ENCODE assay signal across 1 cellular context in the genomic region with DNA sequence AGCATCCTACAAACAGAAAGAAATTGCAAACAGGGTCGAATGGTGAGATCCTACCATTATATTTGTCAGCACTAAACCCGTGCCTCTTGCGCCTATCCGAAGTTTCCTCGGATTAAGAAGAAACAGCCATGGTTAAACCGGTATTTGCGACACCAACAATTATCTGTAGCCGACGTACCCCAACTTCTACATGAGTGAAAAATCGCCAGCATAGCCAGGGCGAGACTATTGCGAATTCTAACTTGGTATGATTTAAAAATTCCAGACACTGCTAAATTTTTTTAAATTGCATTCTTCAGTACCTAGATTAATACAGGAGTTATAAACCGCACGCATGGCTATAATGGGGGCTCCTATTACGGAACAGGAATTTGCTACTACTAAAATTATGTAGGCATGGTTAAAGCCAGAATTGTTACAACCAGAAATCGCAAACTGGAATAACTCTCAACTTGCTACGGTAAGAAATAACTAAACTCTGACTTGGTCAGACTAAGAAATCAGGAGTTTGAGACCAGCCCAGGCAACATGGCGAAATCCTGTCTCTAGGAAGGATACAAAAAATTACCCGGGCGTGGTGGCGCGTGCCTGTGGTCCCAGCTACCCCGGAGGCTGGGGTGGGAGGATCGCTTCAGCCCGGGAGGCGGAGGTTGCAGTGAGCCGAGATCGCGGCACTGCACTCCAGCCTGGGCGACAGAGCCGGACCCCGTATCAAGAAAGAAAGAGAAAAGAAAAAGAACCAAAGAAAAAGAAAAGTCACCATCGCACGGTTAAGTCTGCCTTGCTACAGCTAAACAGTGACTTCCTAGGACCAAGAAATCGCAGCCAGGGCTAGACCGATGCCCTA.
TF ChIP-seq lines count a peak whose summit lies in the region.

No MANE protein-coding gene starts in this region.

TF ChIP-seq in H1, 55 proteins besides CTCF, POLR2A, EP300 and RAD21:
- no peak for TF ChIP-seq RBBP5 (IDR thresholded peaks at IDR 0.05; ENCODE audit: borderline replicate concordance, low read depth, low read length)
- no peak for TF ChIP-seq SIRT6 (IDR thresholded peaks at IDR 0.05; ENCODE audit: low read length)
- TF ChIP-seq SP1 (IDR thresholded peaks at IDR 0.05; ENCODE audit: low read depth, low read length): no peak
- TF ChIP-seq EZH2 (IDR thresholded peaks at IDR 0.05; ENCODE audit: low read depth, low read length, severe bottlenecking): peak; percentile 47
- TF ChIP-seq PHF8 (conservative IDR thresholded peaks at IDR 0.05; ENCODE audit: low read depth, low read length): no peak
- TF ChIP-seq TAF1 (IDR thresholded peaks at IDR 0.05; ENCODE audit: low read depth, low read length): no peak
- no peak for TF ChIP-seq CHD1 (IDR thresholded peaks at IDR 0.05; ENCODE audit: low read depth, low read length)
- TF ChIP-seq KDM1A (IDR thresholded peaks at IDR 0.05; ENCODE audit: borderline replicate concordance, low read length): no peak
- no peak for TF ChIP-seq CEBPB (IDR thresholded peaks at IDR 0.05; ENCODE audit: low read depth, low read length)
- no peak for TF ChIP-seq GABPA (IDR thresholded peaks at IDR 0.05; ENCODE audit: borderline replicate concordance, insufficient read depth, low read length)
- TF ChIP-seq, protein P1, sequence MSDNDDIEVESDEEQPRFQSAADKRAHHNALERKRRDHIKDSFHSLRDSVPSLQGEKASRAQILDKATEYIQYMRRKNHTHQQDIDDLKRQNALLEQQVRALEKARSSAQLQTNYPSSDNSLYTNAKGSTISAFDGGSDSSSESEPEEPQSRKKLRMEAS (IDR thresholded peaks at IDR 0.05): peak; percentile 30; the same call in 1 of the 2 replicates
- TF ChIP-seq YY1 (IDR thresholded peaks at IDR 0.05; ENCODE audit: low read depth, low read length): no peak; the same call in 1 of the 2 replicates
- TF ChIP-seq E2F6 (IDR thresholded peaks at IDR 0.05): no peak
- TF ChIP-seq HDAC2 (IDR thresholded peaks at IDR 0.05; ENCODE audit: borderline replicate concordance in 1 of 2, low read depth in 2 of 2, low read length in 2 of 2): no peak
